In the genomic region with DNA sequence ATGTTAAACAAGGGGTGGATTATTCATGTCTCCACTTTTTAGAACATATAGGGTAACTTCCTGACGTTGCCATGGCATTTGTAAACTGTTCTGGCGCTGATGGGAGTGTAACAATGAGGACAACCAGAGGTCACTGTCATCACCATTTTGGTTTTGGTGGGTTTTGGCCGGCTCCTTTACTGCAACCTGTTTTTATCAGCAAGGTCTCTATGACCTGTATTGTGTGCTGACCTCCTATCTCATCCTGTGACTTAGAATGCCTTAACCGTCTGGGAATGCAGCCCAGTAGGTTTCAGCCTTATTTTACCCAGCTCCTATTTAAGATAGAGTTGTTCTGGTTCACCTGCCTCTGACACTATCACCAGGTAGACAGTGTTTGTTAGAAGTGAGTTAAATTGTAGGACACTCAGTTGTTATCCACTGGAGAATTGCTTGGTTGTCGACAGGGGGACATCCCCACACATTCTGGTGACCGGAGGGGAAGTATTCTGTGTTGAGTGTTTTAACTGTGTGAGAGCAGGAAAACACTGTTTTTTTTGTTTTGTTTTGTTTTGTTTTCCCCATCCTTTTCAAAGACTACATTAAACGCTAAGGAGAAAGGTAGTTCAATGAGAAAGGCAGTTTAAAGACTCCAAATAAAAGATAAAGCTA, we compare ENCODE assay signal across 27 cellular contexts. TPM values are rescaled to one million over a fixed set of nuclear protein-coding genes. Genes with fewer than 3 reads are reported as not detected.
DNase-seq lines count a peak whose midpoint lies in the region; ATAC-seq and TF ChIP-seq lines count a peak whose summit lies in the region.
"Had no signal": no experiment of that assay in that cellular context is flagged by ENCODE, and none has a peak within 500 bp of the region (broad histone marks: within the 10 kb centered on the region; RNA-seq: fewer than 3 reads in every experiment).

No MANE protein-coding gene starts in this region.

- TF ChIP-seq CTCF in Loucy (conservative IDR thresholded peaks at IDR 0.05; ENCODE audit: low read length): no peak
- no peak for TF ChIP-seq CTCF in choroid plexus epithelial cell (conservative IDR thresholded peaks at IDR 0.05; ENCODE audit: low read depth, low read length)
- TF ChIP-seq CTCF in left ventricle myocardium inferior (IDR thresholded peaks at IDR 0.05; ENCODE audit: borderline replicate concordance): no peak

- no peak for ATAC-seq in HG02885 (IDR thresholded peaks at IDR 0.05; ENCODE audit: poor library complexity, unreplicated experiment)
- ATAC-seq: activated CD8-positive, alpha-beta T cell treated with anti-CD3 and anti-CD28 coated beads for 36 hours; activated naive CD8-positive, alpha-beta T cell treated with anti-CD3 and anti-CD28 coated beads, Interleukin-2, amount 50 U/mL, for 24 hours had no signal

- H3K27me3 ChIP-seq in Loucy (ENCODE audit: insufficient read depth, low read length, poor library complexity, severe bottlenecking) (no peaks in the 10 kb centered on the region), mesenchymal stem cell (ENCODE audit: control insufficient read depth in 1 of 2, insufficient read depth in 1 of 2, low read length in 2 of 2) (no peaks in the 10 kb centered on the region), SJCRH30 (no peaks in the 10 kb centered on the region), left ventricle myocardium inferior (ENCODE audit: low read depth) (no peaks in the 10 kb centered on the region)

- WGBS in mesenchymal stem cell: 88% methylated on average over 5 of the region's 7 CpGs

- H4K91ac ChIP-seq in mesenchymal stem cell (ENCODE audit: low read length): no peak overlapping the region

- no peaks in the 10 kb centered on the region for H3F3A ChIP-seq in Loucy (ENCODE audit: low read depth)

- no peaks in the 10 kb centered on the region for H3K79me2 ChIP-seq in Loucy (ENCODE audit: insufficient read depth, low read length)

- no peak overlapping the region for H2BK120ac ChIP-seq in mesenchymal stem cell (ENCODE audit: low read depth, low read length)

- no peak overlapping the region for H3K18ac ChIP-seq in mesenchymal stem cell (ENCODE audit: low read depth in 1 of 2, low read length in 2 of 2)

- H2BK15ac ChIP-seq in mesenchymal stem cell (ENCODE audit: low read depth, poor library complexity, severe bottlenecking): no peak overlapping the region

- no peak overlapping the region for H3K14ac ChIP-seq in mesenchymal stem cell (ENCODE audit: low read length in 2 of 2)

- H3K4me3 ChIP-seq in Loucy (ENCODE audit: low read length, poor library complexity, severe bottlenecking) (no peak overlapping the region), choroid plexus epithelial cell (ENCODE audit: low read depth, low read length) (no peak overlapping the region), mesenchymal stem cell (ENCODE audit: insufficient read depth in 1 of 2, low read depth in 1 of 2, low read length in 2 of 2) (no peak overlapping the region), SJCRH30 (no peak overlapping the region), left ventricle myocardium inferior (no peak overlapping the region)
- H3K4me3 ChIP-seq: thoracic aorta had no signal

- no peak overlapping the region for H3K23ac ChIP-seq in mesenchymal stem cell (ENCODE audit: low read length in 2 of 2)

- no peaks in the 10 kb centered on the region for H4K20me1 ChIP-seq in Loucy (ENCODE audit: insufficient read depth, low read length, poor library complexity, severe bottlenecking)

- no peak overlapping the region for H3K4ac ChIP-seq in mesenchymal stem cell (ENCODE audit: low read depth in 1 of 2, low read length in 2 of 2)

- H2AFZ ChIP-seq in Loucy (ENCODE audit: low read length) (peak overlapping the region; percentile 1; the same call in 1 of the 2 replicates), mesenchymal stem cell (ENCODE audit: low read depth, low read length) (no peak overlapping the region)

- H3K4me1 ChIP-seq in Loucy (ENCODE audit: insufficient read depth, low read length, poor library complexity, severe bottlenecking) (peaks cover 5% of the 10 kb centered on the region), mesenchymal stem cell (ENCODE audit: control insufficient read depth, insufficient read depth, low read depth, low read length) (peaks cover 6% of the 10 kb centered on the region), SJCRH30 (peaks cover 8% of the 10 kb centered on the region), left ventricle myocardium inferior (peaks cover 13% of the 10 kb centered on the region)

- intact Hi-C loops in left ventricle myocardium inferior (cut with micrococcal nuclease): no loop called here

- DNase-seq in choroid plexus epithelial cell (ENCODE audit: low read depth) (peak; percentile 31), mesenchymal stem cell (no peak), SJCRH30 (no peak), left ventricle myocardium inferior (no peak)
- no peak for DNase-seq in stimulated activated CD8-positive, alpha-beta memory T cell treated with anti-CD3 and anti-CD28 coated beads, Interleukin-4, amount 100 ng/mL, for 48 hours
- DNase-seq: activated CD4-positive, alpha-beta T cell treated with anti-CD3 and anti-CD28 coated beads for 1 hour; activated CD8-positive, alpha-beta T cell treated with anti-CD3 and anti-CD28 coated beads for 36 hours; activated effector memory CD4-positive, alpha-beta T cell treated with Interleukin-2 at 50 U/mL for 16 hours; activated naive CD8-positive, alpha-beta T cell treated with anti-CD3 and anti-CD28 coated beads, Interleukin-2, amount 50 U/mL, for 24 hours; activated T-cell treated with anti-CD3 and anti-CD28 coated beads for 4 hours; CD4-positive, alpha-beta memory T cell; DMS53; GF-D8; HFFc6; Karpas-422; mammary epithelial cell; NCI-H1092; NCI-H187 treated with DMSO at 0.1 percent for 48 hours; NCI-H526; occipital lobe; retina; RPMI8226; stimulated activated CD4-positive, alpha-beta T cell treated with anti-CD3 and anti-CD28 coated beads, Interleukin-4, amount 100 ng/mL, for 4 hours; stimulated activated naive CD4-positive, alpha-beta T cell treated with Interleukin-2 at 50 U/mL for 16 hours had no signal

- H3K4me2 ChIP-seq in Loucy (ENCODE audit: low read depth, low read length, poor library complexity, severe bottlenecking) (no peak overlapping the region), mesenchymal stem cell (ENCODE audit: low read length, poor library complexity, severe bottlenecking) (no peak overlapping the region)

- H2AK5ac ChIP-seq in mesenchymal stem cell (ENCODE audit: low read length, severe bottlenecking): peak overlapping the region; percentile 91

- H4K8ac ChIP-seq in mesenchymal stem cell (ENCODE audit: low read length): no peak overlapping the region

- no peak overlapping the region for H2BK5ac ChIP-seq in mesenchymal stem cell (ENCODE audit: low read depth, low read length, poor library complexity, severe bottlenecking)

- no peaks in the 10 kb centered on the region for H3K79me1 ChIP-seq in mesenchymal stem cell (replicated peaks; ENCODE audit: low read length, poor library complexity, severe bottlenecking)

- H2BK12ac ChIP-seq in mesenchymal stem cell (ENCODE audit: low read length in 2 of 2): no peak overlapping the region

- H3K9ac ChIP-seq in Loucy (ENCODE audit: low read depth, low read length, poor library complexity, severe bottlenecking) (no peak overlapping the region), mesenchymal stem cell (ENCODE audit: low read length) (no peak overlapping the region)

- H3K27ac ChIP-seq in mesenchymal stem cell (ENCODE audit: low read length, poor library complexity, severe bottlenecking) (no peak overlapping the region), SJCRH30 (no peak overlapping the region), left ventricle myocardium inferior (replicated peaks) (no peak overlapping the region)
- H3K27ac ChIP-seq: thoracic aorta had no signal

- H3K36me3 ChIP-seq in Loucy (ENCODE audit: insufficient read depth, low read length) (no peaks in the 10 kb centered on the region), mesenchymal stem cell (ENCODE audit: control insufficient read depth in 1 of 2, insufficient read depth in 2 of 2, low read depth in 1 of 2, low read length in 2 of 2) (no peaks in the 10 kb centered on the region), SJCRH30 (no peaks in the 10 kb centered on the region), left ventricle myocardium inferior (no peaks in the 10 kb centered on the region)
- H3K36me3 ChIP-seq: thoracic aorta had no signal

- H3K9me3 ChIP-seq in Loucy (ENCODE audit: insufficient read depth, low read depth, low read length) (no peaks in the 10 kb centered on the region), mesenchymal stem cell (ENCODE audit: control insufficient read depth, low read length) (no peaks in the 10 kb centered on the region), SJCRH30 (replicated peaks) (no peaks in the 10 kb centered on the region), left ventricle myocardium inferior (replicated peaks) (no peaks in the 10 kb centered on the region)
- H3K9me3 ChIP-seq: thoracic aorta had no signal

- H3K9me2 ChIP-seq in Loucy (replicated peaks; ENCODE audit: low read depth, low read length): no peaks in the 10 kb centered on the region

RNA-seq across cellular contexts. Expression of gene SKIL, which starts 36.9 kb away (rescaled TPM):
- 27.8 TPM for polyA plus RNA-seq in mesenchymal stem cell (2013, experiment 1 of 2)
- polyA plus RNA-seq in mesenchymal stem cell (2013, experiment 2 of 2): 28.9 TPM
- 82.5 and 96.4 TPM in 2 replicates for total RNA-seq in SJCRH30 (2014; rRNA removed; shearing (Covaris generic))
- total RNA-seq in left ventricle myocardium inferior: 21.5 TPM
